In genomic region chr1:219904934-219905333, GRCh38 we compare ENCODE assay signal across 11 cellular contexts. TPM values are rescaled to one million over a fixed set of nuclear protein-coding genes. Genes with fewer than 3 reads are reported as not detected.
"Had no signal": no experiment of that assay in that cellular context is flagged by ENCODE, and none has a peak within 500 bp of the region (broad histone marks: within the 10 kb centered on the region; RNA-seq: fewer than 3 reads in every experiment).

No MANE protein-coding gene starts in this region.

- H3K36me3 ChIP-seq: HAP-1 had no signal

- H3K27ac ChIP-seq: GM23248, HL-60 had no signal

- H3K27ac Mint-ChIP-seq: IgD-negative memory B cell had no signal

- H2AFZ ChIP-seq: GM23248 had no signal

- H3K4me3 ChIP-seq: GM23248, HAP-1 had no signal

- DNase-seq: GM23248, GOT3, H7, KG1 had no signal

- H3K9me3 Mint-ChIP-seq: IgD-negative memory B cell had no signal

- H3K36me3 Mint-ChIP-seq: IgD-negative memory B cell had no signal

- ATAC-seq: HCT116, HepG2 had no signal

- H3K9ac ChIP-seq: GM23248 had no signal

- H3K4me1 ChIP-seq: HAP-1 had no signal

- FAIRE-seq: HepG2 had no signal

- H3K9me3 ChIP-seq: HAP-1 had no signal

RNA-seq across cellular contexts. Expression of gene SLC30A10, which starts 23.4 kb away (rescaled TPM):
- total RNA-seq: GM23248, H4, HT1080 had no signal
- polyA plus RNA-seq: GM23248, IgD-negative memory B cell had no signal
